ENCODE assay signal across 25 cellular contexts in the genomic region with DNA sequence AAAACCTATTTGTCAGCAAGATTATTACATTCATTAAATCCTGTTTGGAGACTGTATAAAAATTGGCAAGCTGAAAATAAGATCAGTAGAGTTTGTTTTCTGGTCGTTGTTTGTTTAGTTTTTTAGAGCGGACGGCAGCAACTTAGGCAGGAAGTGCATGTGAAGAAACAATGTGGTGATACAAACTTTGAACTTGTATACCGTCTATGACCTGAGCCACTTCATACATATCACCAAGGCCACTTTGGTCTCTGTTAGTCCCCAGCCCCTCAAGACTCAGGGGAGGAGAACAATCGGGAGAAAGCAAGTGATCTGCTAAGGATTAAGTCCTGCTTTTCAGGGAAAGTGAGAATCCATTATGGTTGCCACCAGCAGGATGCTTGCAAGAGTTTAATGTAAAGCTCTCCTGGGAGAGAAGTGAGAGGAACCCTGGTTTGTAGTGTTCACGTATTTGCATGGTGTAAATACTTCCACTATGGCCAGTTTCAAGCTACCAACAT. TPM values are rescaled to one million over a fixed set of nuclear protein-coding genes. Genes with fewer than 3 reads are reported as not detected.
A peak's percentile ranks its signal among the peaks of the same experiment; 100 is the strongest.
DNase-seq lines count a peak whose midpoint lies in the region; ATAC-seq, FAIRE-seq and TF ChIP-seq lines count a peak whose summit lies in the region.
"Had no signal": no experiment of that assay in that cellular context is flagged by ENCODE, and none has a peak within 500 bp of the region (broad histone marks: within the 10 kb centered on the region; RNA-seq: fewer than 3 reads in every experiment).

No MANE protein-coding gene starts in this region.

- no peaks in the 10 kb centered on the region for H3K9me3 Mint-ChIP-seq in activated naive CD4-positive, alpha-beta T cell treated with anti-CD3 and anti-CD28 coated beads, Interleukin-2, amount 10 ng/mL, durations not matched to agents 7 days and 5 days
- peaks cover 5% of the 10 kb centered on the region for H3K9me3 Mint-ChIP-seq in natural killer cell treated with Interleukin-12 subunit alpha and Interleukin-12 subunit beta and Interleukin-15 and Interleukin-18, amount 100 ng/mL, for 72 hours
- H3K9me3 Mint-ChIP-seq: GM23338, HFFc6 had no signal

- no peak for TF ChIP-seq POLR2A in K562 (conservative IDR thresholded peaks at IDR 0.05)
- no peak for TF ChIP-seq POLR2A in body of pancreas (IDR thresholded peaks at IDR 0.05)

- FAIRE-seq in K562 (lab: Jason Lieb, UNC) = no peak
- FAIRE-seq: GM12878 had no signal

- H3K79me2 ChIP-seq in K562 (ENCODE audit: control insufficient read depth, insufficient read depth, low read length) = no peaks in the 10 kb centered on the region

- no peak overlapping the region for H2AFZ ChIP-seq in K562 (ENCODE audit: low read depth, low read length)
- H2AFZ ChIP-seq: GM23338 had no signal

- no peaks in the 10 kb centered on the region for H3K9me1 ChIP-seq in K562 (ENCODE audit: control insufficient read depth, insufficient read depth, low read length)

- TF ChIP-seq EP300 in K562 (IDR thresholded peaks at IDR 0.05; ENCODE audit: low read length) = no peak

- peaks cover 0 to 3% of the 10 kb centered on the region in 2 experiments; a peak in 2 of 5 replicates for H3K4me1 ChIP-seq in K562 (replicated peaks in 1 of 2; ENCODE audit: control insufficient read depth in 2 of 2, insufficient read depth in 2 of 2, low read length in 2 of 2)
- peaks cover 5% of the 10 kb centered on the region for H3K4me1 ChIP-seq in body of pancreas
- H3K4me1 ChIP-seq: left lung, Peyer's patch had no signal

- H3K4me3 ChIP-seq in K562 = no peak overlapping the region
- no peak overlapping the region for H3K4me3 ChIP-seq in body of pancreas
- H3K4me3 ChIP-seq: dorsolateral prefrontal cortex, GM12878, GM23338, left lung, Peyer's patch, thoracic aorta, vagina had no signal

- CTCF ChIA-PET in activated naive CD4-positive, alpha-beta T cell treated with anti-CD3 and anti-CD28 coated beads, Interleukin-2, amount 10 ng/mL, durations not matched to agents 7 days and 5 days (lab: Charles Lee) = interaction anchor here (2.1 to 5.3 kb wide), 2 partner anchors 149 to 157 kb away, joined by 6 to 20 read pairs; no protein-coding TSS in a partner anchor
- CTCF ChIA-PET in K562 (lab: Yijun Ruan, JAX; ENCODE audit: low intra/inter-chr PET ratio) = no interaction called here

- no peaks in the 10 kb centered on the region for H3K27me3 ChIP-seq in K562 (ENCODE audit: control insufficient read depth in 2 of 2, insufficient read depth in 2 of 2, low read length in 2 of 2)
- no peaks in the 10 kb centered on the region for H3K27me3 ChIP-seq in body of pancreas
- H3K27me3 ChIP-seq: dorsolateral prefrontal cortex, left lung, Peyer's patch, vagina had no signal

- 28% methylated on average over 6 of the region's 6 CpGs for WGBS in K562 (ENCODE audit: insufficient coverage, low coverage, missing lambda C conversion rate)
- 74 to 75% methylated on average over 6 of the region's 6 CpGs for WGBS in body of pancreas, 2 donors

- H4K20me1 ChIP-seq in K562 (replicated peaks; ENCODE audit: control insufficient read depth, insufficient read depth, low read length) = no peaks in the 10 kb centered on the region

- H3K27ac ChIP-seq in K562 (ENCODE audit: extremely low read depth, low read depth, low read length) (no peak overlapping the region), body of pancreas (no peak overlapping the region)
- H3K27ac ChIP-seq: C4-2B, KMS-11, left lung, Peyer's patch, thoracic aorta, vagina had no signal

- POLR2A ChIA-PET in K562 (lab: Yijun Ruan, JAX) = interaction anchor here (0.7 to 1.4 kb wide), 3 partner anchors 14 to 57 kb away, joined by 3 to 4 read pairs (median 3); no protein-coding TSS in a partner anchor

- no peaks in the 10 kb centered on the region for H3K36me3 ChIP-seq in K562 (ENCODE audit: control insufficient read depth, insufficient read depth, low read length)
- H3K36me3 ChIP-seq in body of pancreas (replicated peaks in 1 of 2; ENCODE audit: insufficient read depth in 1 of 2, low read depth in 2 of 2) = no peaks in the 10 kb centered on the region
- H3K36me3 ChIP-seq: left lung, Peyer's patch, thoracic aorta, vagina had no signal

- intact Hi-C loops in K562 (cut with micrococcal nuclease) (no loop called here), body of pancreas (cut with DNase I) (no loop called here)

- in situ Hi-C loops in K562 (cut with MboI) = no loop called here

- TF ChIP-seq CTCF in K562 (IDR thresholded peaks at IDR 0.05 in 2 of 3, conservative IDR thresholded peaks at IDR 0.05 in 1 of 3; ENCODE audit: insufficient read depth in 2 of 3, low read depth in 1 of 3, low read length in 3 of 3) (no peak), body of pancreas (IDR thresholded peaks at IDR 0.05) (no peak)

- H3K4me2 ChIP-seq in K562 (ENCODE audit: insufficient read depth, low read length) = no peak overlapping the region; the same call in 1 of the 2 replicates
- H3K4me2 ChIP-seq: GM23338, KMS-11 had no signal

- H3K27ac Mint-ChIP-seq in activated naive CD4-positive, alpha-beta T cell treated with anti-CD3 and anti-CD28 coated beads, Interleukin-2, amount 10 ng/mL, durations not matched to agents 7 days and 5 days = peak overlapping the region; percentile 73
- H3K27ac Mint-ChIP-seq in T-helper 17 cell = peak overlapping the region; percentile 89
- H3K27ac Mint-ChIP-seq in natural killer cell treated with Interleukin-12 subunit alpha and Interleukin-12 subunit beta and Interleukin-15 and Interleukin-18, amount 100 ng/mL, for 72 hours = peak overlapping the region; percentile 62 to 90
- H3K27ac Mint-ChIP-seq: GM23338, HFFc6 had no signal

- no peak for TF ChIP-seq RAD21 in K562 (CRISPR knock-in tag; conservative IDR thresholded peaks at IDR 0.05 in 1 of 2, IDR thresholded peaks at IDR 0.05 in 1 of 2)

- no peaks in the 10 kb centered on the region for H3K9me3 ChIP-seq in T-helper 17 cell (ENCODE audit: control insufficient read depth, low read length, poor library complexity, severe bottlenecking)
- H3K9me3 ChIP-seq in K562 (replicated peaks; ENCODE audit: control insufficient read depth, insufficient read depth, low read depth, low read length) = no peaks in the 10 kb centered on the region
- no peaks in the 10 kb centered on the region for H3K9me3 ChIP-seq in body of pancreas
- H3K9me3 ChIP-seq: left lung, Peyer's patch, thoracic aorta, vagina had no signal

- H3K4me3 Mint-ChIP-seq in activated naive CD4-positive, alpha-beta T cell treated with anti-CD3 and anti-CD28 coated beads, Interleukin-2, amount 10 ng/mL, durations not matched to agents 7 days and 5 days = no peak overlapping the region
- no peak overlapping the region for H3K4me3 Mint-ChIP-seq in T-helper 17 cell
- peak overlapping the region; percentile 22 for H3K4me3 Mint-ChIP-seq in natural killer cell treated with Interleukin-12 subunit alpha and Interleukin-12 subunit beta and Interleukin-15 and Interleukin-18, amount 100 ng/mL, for 72 hours
- H3K4me3 Mint-ChIP-seq: GM23338, HFFc6 had no signal

- no peak overlapping the region for H3K9ac ChIP-seq in K562 (ENCODE audit: insufficient read depth in 1 of 2, low read depth in 2 of 2, low read length in 2 of 2)
- H3K9ac ChIP-seq: KMS-11 had no signal

- H3K27me3 Mint-ChIP-seq in activated naive CD4-positive, alpha-beta T cell treated with anti-CD3 and anti-CD28 coated beads, Interleukin-2, amount 10 ng/mL, durations not matched to agents 7 days and 5 days = no peaks in the 10 kb centered on the region
- H3K27me3 Mint-ChIP-seq in T-helper 17 cell = no peaks in the 10 kb centered on the region
- H3K27me3 Mint-ChIP-seq in natural killer cell treated with Interleukin-12 subunit alpha and Interleukin-12 subunit beta and Interleukin-15 and Interleukin-18, amount 100 ng/mL, for 72 hours = no peaks in the 10 kb centered on the region

- peak; percentile 46 for ATAC-seq in T-helper 17 cell
- ATAC-seq in K562 = no peak
- no peak for ATAC-seq in natural killer cell treated with Interleukin-12 subunit alpha and Interleukin-12 subunit beta and Interleukin-15 and Interleukin-18, amount 100 ng/mL, for 72 hours
- ATAC-seq in body of pancreas = no peak
- ATAC-seq: GM12878, GM23338, left lung had no signal

- peaks cover 92% of the 10 kb centered on the region for H3K4me1 Mint-ChIP-seq in activated naive CD4-positive, alpha-beta T cell treated with anti-CD3 and anti-CD28 coated beads, Interleukin-2, amount 10 ng/mL, durations not matched to agents 7 days and 5 days
- peaks cover 69% of the 10 kb centered on the region for H3K4me1 Mint-ChIP-seq in T-helper 17 cell
- peaks cover 86 to 95% of the 10 kb centered on the region in 2 donors for H3K4me1 Mint-ChIP-seq in natural killer cell treated with Interleukin-12 subunit alpha and Interleukin-12 subunit beta and Interleukin-15 and Interleukin-18, amount 100 ng/mL, for 72 hours (ENCODE audit: low read depth in 2 of 2)

- H3K36me3 Mint-ChIP-seq in activated naive CD4-positive, alpha-beta T cell treated with anti-CD3 and anti-CD28 coated beads, Interleukin-2, amount 10 ng/mL, durations not matched to agents 7 days and 5 days = peaks cover 95% of the 10 kb centered on the region
- H3K36me3 Mint-ChIP-seq in T-helper 17 cell (ENCODE audit: low read depth) = peaks cover 9% of the 10 kb centered on the region
- H3K36me3 Mint-ChIP-seq in natural killer cell treated with Interleukin-12 subunit alpha and Interleukin-12 subunit beta and Interleukin-15 and Interleukin-18, amount 100 ng/mL, for 72 hours = peaks cover 64% of the 10 kb centered on the region

- DNase-seq in activated naive CD4-positive, alpha-beta T cell treated with anti-CD3 and anti-CD28 coated beads, Interleukin-2, amount 10 ng/mL, durations not matched to agents 7 days and 5 days = no peak
- DNase-seq in activated naive CD4-positive, alpha-beta T cell treated with Interleukin-2 at 50 U/mL for 16 hours = no peak
- no peak for DNase-seq in T-helper 17 cell
- no peak for DNase-seq in K562 (ENCODE audit: extremely low read depth in 1 of 4, low spot score in 3 of 4)
- DNase-seq in natural killer cell treated with Interleukin-12 subunit alpha and Interleukin-12 subunit beta and Interleukin-15 and Interleukin-18, amount 100 ng/mL, for 72 hours (ENCODE audit: low spot score) = no peak
- DNase-seq in body of pancreas = no peak
- no peak for DNase-seq in DMS 273 (lab: John Stamatoyannopoulos, UW; ENCODE audit: unreplicated experiment)
- no peak for DNase-seq in stimulated activated CD4-positive, alpha-beta T cell treated with anti-CD3 and anti-CD28 coated beads, Interleukin-2, amount 100 ng/mL, for 48 hours
- DNase-seq: activated CD4-positive, CD25-positive, alpha-beta regulatory T cell treated with anti-CD3 and anti-CD28 coated beads, Interleukin-2, amount 50 U/mL, for 72 hours; dorsolateral prefrontal cortex; HFFc6; left lung; mesendoderm; MM.1S; NCI-H2029 treated with DMSO at 0.1 percent for 48 hours; NCI-H2227 treated with DMSO at 0.1 percent for 48 hours; NCI-H526 treated with DMSO at 0.1 percent for 48 hours; Peyer's patch; stimulated activated naive CD4-positive, alpha-beta T cell had no signal

- BruUV-seq in K562 (replicated peaks; lab: Mats Ljungman, UMichigan) = no TSS peak

RNA-seq across cellular contexts. Expression of a gene that starts 31.1 kb away (rescaled TPM):
- total RNA-seq in T-helper 17 cell = 100 to 1,000 TPM; 121 to 138 TPM
- total RNA-seq in K562 (2011; cell fraction: chromatin; rRNA removed; ENCODE audit: low replicate concordance) = 0.49 and 1.2 TPM in 2 replicates
- total RNA-seq in K562 (2011; cell fraction: nucleolus; rRNA removed) = 0.33 and 0.39 TPM in 2 replicates
- total RNA-seq in K562 (2011; cell fraction: nucleoplasm; rRNA removed) = 0.88 and 0.92 TPM in 2 replicates
- total RNA-seq in K562 (2014; rRNA removed) = 0.23 and 0.49 TPM in 2 replicates
- total RNA-seq in K562 (2014; rRNA removed; fragmentation: Illumina TruSeq; extraction: Trizol) = 0.44 and 0.54 TPM in 2 replicates
- total RNA-seq in K562 (2015; rRNA removed; fragmentation: Illumina TruSeq; extraction: Trizol) = 0.26 and 0.33 TPM in 2 replicates
- 0.31 and 0.51 TPM in 2 replicates for total RNA-seq in K562 (2021)
- polyA plus RNA-seq in K562 (2011; rRNA removed) = 0.12 and 0.38 TPM in 2 replicates
- 0.12 and 0.19 TPM in 2 replicates for polyA plus RNA-seq in K562 (2011; cell fraction: cytosol; rRNA removed)
- polyA plus RNA-seq in K562 (2011; cell fraction: nucleus; rRNA removed) = 0.37 and 0.51 TPM in 2 replicates
- 0.35 and 1.2 TPM in 2 replicates for polyA plus RNA-seq in K562 (2012)
- polyA plus RNA-seq in K562 (2014; fragmentation: Illumina TruSeq; extraction: Trizol) = 0.30 and 0.60 TPM in 2 replicates
- polyA plus RNA-seq in K562 (2014; fragmentation: Nextera tagmentation; extraction: Ambion mirVana) = under 1 TPM; 0.14 to 0.17 TPM
- 0.27 and 0.72 TPM in 2 replicates for polyA plus RNA-seq in K562 (2014; rRNA removed)
- 0.21 and 0.24 TPM in 2 replicates for polyA minus RNA-seq in K562 (2011; rRNA and poly(A)+ RNA removed)
- not detected in 2 replicates for polyA minus RNA-seq in K562 (2011; cell fraction: cytosol; rRNA and poly(A)+ RNA removed)
- polyA minus RNA-seq in K562 (2011; cell fraction: nucleus; rRNA and poly(A)+ RNA removed) = 0.22 and 0.27 TPM in 2 replicates
- 100 to 1,000 TPM; 154 to 241 TPM for total RNA-seq in natural killer cell treated with Interleukin-12 subunit alpha and Interleukin-12 subunit beta and Interleukin-15 and Interleukin-18, amount 100 ng/mL, for 72 hours
- 10 to 100 TPM in 1 of 2 donors, 1 to 10 TPM in 1; 1.3 to 15.5 TPM for total RNA-seq in body of pancreas

Comparison
In these comparisons a context has a peak if more than half of its experiments do, and no peak if none do; other contexts are left out.
1. RNA of a gene that starts 31.1 kb away (total RNA-seq): 154 to 241 TPM in natural killer cell treated with Interleukin-12 subunit alpha and Interleukin-12 subunit beta and Interleukin-15 and Interleukin-18, amount 100 ng/mL, for 72 hours and 121 to 138 TPM in T-helper 17 cell; 1.3 to 15.5 TPM in body of pancreas and 0.23 to 1.2 TPM in K562; every median in the first group is over 4 times any median in the second.
2. Peak in every context shown above with its lines, with median percentiles within 50 percentile points of each other: H3K27ac Mint-ChIP-seq.